29 cellular contexts compared by ENCODE assay signal in the genomic region with DNA sequence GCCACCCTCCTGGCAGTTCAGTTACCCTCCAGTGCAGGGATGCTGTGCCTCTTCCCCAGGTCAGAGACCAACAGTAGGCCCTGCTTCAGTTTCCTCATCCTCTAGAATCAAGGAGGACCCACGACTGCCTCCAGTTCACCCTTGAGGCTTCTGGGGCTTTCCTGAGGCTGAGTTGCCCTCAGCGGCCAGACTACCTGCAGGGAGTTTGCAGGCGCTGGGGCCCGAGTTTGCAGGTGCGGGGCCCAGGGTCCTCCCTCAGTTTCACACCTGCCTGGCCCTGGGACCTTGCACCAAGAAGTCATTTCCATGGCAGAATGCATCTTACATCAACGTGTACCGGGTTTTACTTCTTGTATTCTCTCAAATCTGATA. TPM values are rescaled to one million over a fixed set of nuclear protein-coding genes. Genes with fewer than 3 reads are reported as not detected.
"Had no signal": no experiment of that assay in that cellular context is flagged by ENCODE, and none has a peak within 500 bp of the region (broad histone marks: within the 10 kb centered on the region; RNA-seq: fewer than 3 reads in every experiment).

No MANE protein-coding gene starts in this region.

- FAIRE-seq: colon had no signal

- H3K9me3 ChIP-seq: adrenal gland, body of pancreas, esophagus squamous epithelium, gastroesophageal sphincter, heart right ventricle had no signal

- H3K27me3 ChIP-seq: adrenal gland, body of pancreas had no signal

- H3K4me3 ChIP-seq: adrenal gland, body of pancreas, esophagus squamous epithelium, gastroesophageal sphincter, heart right ventricle had no signal

- DNase-seq: activated CD4-positive, alpha-beta memory T cell treated with anti-CD3 and anti-CD28 coated beads for 36 hours; activated CD4-positive, alpha-beta T cell treated with anti-CD3 and anti-CD28 coated beads for 36 hours; activated CD4-positive, alpha-beta T cell treated with anti-CD3 and anti-CD28 coated beads, Interleukin-2, amount 10 ng/mL, durations not matched to agents 24 days and 14 days; activated CD4-positive, CD25-positive, alpha-beta regulatory T cell; activated CD4-positive, CD25-positive, alpha-beta regulatory T cell treated with anti-CD3 and anti-CD28 coated beads, Interleukin-2, amount 50 U/mL, for 72 hours; activated CD8-positive, alpha-beta memory T cell treated with anti-CD3 and anti-CD28 coated beads, Interleukin-2, amount 10 ng/mL, durations not matched to agents 7 days and 5 days; activated CD8-positive, alpha-beta memory T cell treated with anti-CD3 and anti-CD28 coated beads, Interleukin-2, amount 50 U/mL, for 4 hours; activated CD8-positive, alpha-beta T cell treated with anti-CD3 and anti-CD28 coated beads, Interleukin-2, amount 10 ng/mL, durations not matched to agents 7 days and 5 days; activated effector memory CD4-positive, alpha-beta T cell treated with anti-CD3 and anti-CD28 coated beads, Interleukin-2, amount 50 U/mL, for 16 hours; activated naive CD4-positive, alpha-beta T cell treated with anti-CD3 and anti-CD28 coated beads for 36 hours; activated naive CD8-positive, alpha-beta T cell treated with anti-CD3 and anti-CD28 coated beads for 36 hours; activated naive CD8-positive, alpha-beta T cell treated with anti-CD3 and anti-CD28 coated beads, Interleukin-2, amount 50 U/mL, for 24 hours; activated T-cell treated with anti-CD3 and anti-CD28 coated beads, Interleukin-2, amount 50 U/mL, for 1 hour; activated T-cell treated with anti-CD3 and anti-CD28 coated beads, Interleukin-2, amount 50 U/mL, for 48 hours; adrenal gland; amygdala; aorta; body of pancreas; cortex of kidney; dermis blood vessel endothelial cell; effector CD4-positive, alpha-beta T cell; effector memory CD8-positive, alpha-beta T cell; esophagus squamous epithelium; foreskin melanocyte; heart right ventricle; T-helper 2 cell had no signal

- ATAC-seq: activated CD4-positive, alpha-beta T cell treated with anti-CD3 and anti-CD28 coated beads for 36 hours; activated CD8-positive, alpha-beta memory T cell treated with anti-CD3 and anti-CD28 coated beads, Interleukin-2, amount 10 ng/mL, durations not matched to agents 7 days and 5 days; activated CD8-positive, alpha-beta T cell treated with anti-CD3 and anti-CD28 coated beads, Interleukin-2, amount 10 ng/mL, durations not matched to agents 7 days and 5 days; activated naive CD8-positive, alpha-beta T cell treated with anti-CD3 and anti-CD28 coated beads, Interleukin-2, amount 50 U/mL, for 24 hours; body of pancreas; effector memory CD8-positive, alpha-beta T cell; gastroesophageal sphincter; heart right ventricle had no signal

- H3K36me3 ChIP-seq: adrenal gland, esophagus squamous epithelium, gastroesophageal sphincter, heart right ventricle had no signal

- H3K4me1 ChIP-seq: body of pancreas, esophagus squamous epithelium, gastroesophageal sphincter, heart right ventricle had no signal

- H3K27ac ChIP-seq: adrenal gland, body of pancreas, epithelial cell of prostate, esophagus squamous epithelium, gastroesophageal sphincter, heart right ventricle had no signal

RNA-seq across cellular contexts. Expression of gene CCNE1, which starts 57.9 kb away (rescaled TPM):
- total RNA-seq: body of pancreas had no signal
